ENCODE assay signal across 8 cellular contexts in genomic region chr17:75619506-75620431, GRCh38. TPM values are rescaled to one million over a fixed set of nuclear protein-coding genes. Genes with fewer than 3 reads are reported as not detected.
A peak's percentile ranks its signal among the peaks of the same experiment; 100 is the strongest.
DNase-seq lines count a peak whose midpoint lies in the region; ATAC-seq, FAIRE-seq and TF ChIP-seq lines count a peak whose summit lies in the region.

No MANE protein-coding gene starts in this region.

- no peaks in the 10 kb centered on the region; the same call in 1 of the 2 replicates for H3K27me3 ChIP-seq in BJ (ENCODE audit: control insufficient read depth, insufficient read depth, low read length)

- H3K27ac ChIP-seq in temporal lobe (ENCODE audit: low read depth, low read length), result peak overlapping the region; percentile 9

- FAIRE-seq in RCC 7860 (lab: Jason Lieb, UNC), result no peak

- H3K36me3 ChIP-seq in BJ (ENCODE audit: control insufficient read depth, insufficient read depth, low read length), result no peaks in the 10 kb centered on the region

- TF ChIP-seq CTCF in BJ (IDR thresholded peaks at IDR 0.05; ENCODE audit: insufficient read depth, low read depth, low read length) (peak; percentile 63), GM12875 (IDR thresholded peaks at IDR 0.05; ENCODE audit: borderline replicate concordance, insufficient read depth, low read depth, low read length) (peak; percentile 63)

- no peak for DNase-seq in BJ (ENCODE audit: low read depth)
- peak; percentile 5 for DNase-seq in RCC 7860 (ENCODE audit: low spot score)
- DNase-seq in erythroblast (lab: John Stamatoyannopoulos, UW), result peak; percentile 46 to 67
- no peak for DNase-seq in mesenteric fat pad (ENCODE audit: low spot score)

- H3K4me3 ChIP-seq in BJ (ENCODE audit: low read depth, low read length), result no peak overlapping the region
- no peak overlapping the region for H3K4me3 ChIP-seq in GM12875 (ENCODE audit: low read depth, low read length)

- no peak for TF ChIP-seq POLR2A in erythroblast (IDR thresholded peaks at IDR 0.05; ENCODE audit: low read length)

- POLR2A ChIA-PET in BJ (lab: Charles Lee), result no interaction called here

- ATAC-seq in GM21528 (IDR thresholded peaks at IDR 0.05; ENCODE audit: low FRiP score, unreplicated experiment) (no peak), HG02884 (IDR thresholded peaks at IDR 0.05; ENCODE audit: unreplicated experiment) (no peak)

- CTCF ChIA-PET in BJ (lab: Yijun Ruan, JAX), result interaction anchor here (0.6 to 21.7 kb wide), 7 partner anchors 10 to 204 kb away, joined by 3 to 502 read pairs (median 7); partner anchors contain the start of gene SMIM5

RNA-seq across cellular contexts. Expression of gene SMIM5, which starts 13.5 kb away (rescaled TPM):
- 0.10 TPM in 1 of 2 replicates, not detected in the other for polyA plus RNA-seq in BJ (2011; rRNA removed)
- polyA minus RNA-seq in BJ (2011; rRNA and poly(A)+ RNA removed), result not detected in 2 replicates
- total RNA-seq in temporal lobe (0.49 TPM), mesenteric fat pad (0.42 TPM)

RNA-seq across cellular contexts. Expression of gene MYO15B, which starts 32.2 kb away (rescaled TPM):
- polyA plus RNA-seq in BJ (2011; rRNA removed), result 0.72 and 1.3 TPM in 2 replicates
- 2.6 and 5.5 TPM in 2 replicates for polyA minus RNA-seq in BJ (2011; rRNA and poly(A)+ RNA removed)
- total RNA-seq in temporal lobe, result 20.4 TPM
- total RNA-seq in mesenteric fat pad, result 110 TPM

RNA-seq across cellular contexts. Expression of gene RECQL5, which starts 47.2 kb away (rescaled TPM):
- polyA plus RNA-seq in BJ (2011; rRNA removed), result 8.2 and 14.2 TPM in 2 replicates
- polyA minus RNA-seq in BJ (2011; rRNA and poly(A)+ RNA removed), result 18.0 and 20.9 TPM in 2 replicates
- total RNA-seq in temporal lobe, result 6.6 TPM
- 12.7 TPM for total RNA-seq in mesenteric fat pad

RNA-seq across cellular contexts. Expression of gene SAP30BP, which starts 47.4 kb away (rescaled TPM):
- polyA plus RNA-seq in BJ (2011; rRNA removed), result 65.3 and 84.8 TPM in 2 replicates
- 38.8 and 55.7 TPM in 2 replicates for polyA minus RNA-seq in BJ (2011; rRNA and poly(A)+ RNA removed)
- 36.1 TPM for total RNA-seq in temporal lobe
- 86.0 TPM for total RNA-seq in mesenteric fat pad

Comparison
In these comparisons a context has a peak if more than half of its experiments do, and no peak if none do; other contexts are left out.
1. DNase-seq: peak in RCC 7860 (single experiment) and erythroblast (2 of 2); none in BJ (single experiment) and mesenteric fat pad (single experiment).